16 cellular contexts compared by ENCODE assay signal in genomic region chr15:84727429-84727828, GRCh38.
"Had no signal": no experiment of that assay in that cellular context is flagged by ENCODE, and none has a peak within 500 bp of the region (broad histone marks: within the 10 kb centered on the region; RNA-seq: fewer than 3 reads in every experiment).

No MANE protein-coding gene starts in this region.

- H3K27ac Mint-ChIP-seq: activated naive CD8-positive, alpha-beta T cell; stimulated activated naive CD8-positive, alpha-beta T cell treated with anti-CD3 and anti-CD28 coated beads, Interleukin-15, amount 100 ng/mL, for 72 hours had no signal

- H3K9me3 Mint-ChIP-seq: stimulated activated naive CD8-positive, alpha-beta T cell treated with anti-CD3 and anti-CD28 coated beads, Interleukin-15, amount 100 ng/mL, for 72 hours had no signal

- H3K4me3 ChIP-seq: esophagus squamous epithelium, left lung, pancreas, thoracic aorta, uterus had no signal

- H3K36me3 ChIP-seq: esophagus squamous epithelium, left lung, pancreas, thoracic aorta, uterus had no signal

- H3K9me3 ChIP-seq: esophagus squamous epithelium, left lung, pancreas, thoracic aorta, uterus had no signal

- H3K36me3 Mint-ChIP-seq: activated naive CD8-positive, alpha-beta T cell had no signal

- H3K27me3 Mint-ChIP-seq: activated naive CD8-positive, alpha-beta T cell; stimulated activated naive CD8-positive, alpha-beta T cell treated with anti-CD3 and anti-CD28 coated beads, Interleukin-15, amount 100 ng/mL, for 72 hours had no signal

- H3K27ac ChIP-seq: esophagus squamous epithelium, foreskin keratinocyte, pancreas, thoracic aorta, uterus had no signal

- H3K4me3 Mint-ChIP-seq: activated naive CD8-positive, alpha-beta T cell; stimulated activated naive CD8-positive, alpha-beta T cell treated with anti-CD3 and anti-CD28 coated beads, Interleukin-15, amount 100 ng/mL, for 72 hours had no signal

- DNase-seq: activated effector memory CD4-positive, alpha-beta T cell treated with Interleukin-2 at 50 U/mL for 16 hours; activated T-cell treated with anti-CD3 and anti-CD28 coated beads, Interleukin-2, amount 50 U/mL, for 1 hour; anterior cingulate cortex; esophagus squamous epithelium; foreskin keratinocyte; head of caudate nucleus; left lung; mesenchymal stem cell; pancreas; stimulated activated CD4-positive, alpha-beta T cell treated with anti-CD3 and anti-CD28 coated beads, Interleukin-4, amount 100 ng/mL, for 24 hours; stimulated activated naive CD8-positive, alpha-beta T cell treated with anti-CD3 and anti-CD28 coated beads, Interleukin-15, amount 100 ng/mL, for 72 hours; T-helper 2 cell; uterus had no signal

- ATAC-seq: activated CD4-positive, CD25-positive, alpha-beta regulatory T cell treated with anti-CD3 and anti-CD28 coated beads, Interleukin-2, amount 50 U/mL, for 24 hours; foreskin keratinocyte; left lung; pancreas; stimulated activated naive CD8-positive, alpha-beta T cell treated with anti-CD3 and anti-CD28 coated beads, Interleukin-15, amount 100 ng/mL, for 72 hours had no signal

- H3K4me1 ChIP-seq: pancreas, uterus had no signal

- H3K27me3 ChIP-seq: esophagus squamous epithelium, left lung, pancreas, uterus had no signal
